Comparison of ENCODE assay signal across 8 cellular contexts in the genomic region with DNA sequence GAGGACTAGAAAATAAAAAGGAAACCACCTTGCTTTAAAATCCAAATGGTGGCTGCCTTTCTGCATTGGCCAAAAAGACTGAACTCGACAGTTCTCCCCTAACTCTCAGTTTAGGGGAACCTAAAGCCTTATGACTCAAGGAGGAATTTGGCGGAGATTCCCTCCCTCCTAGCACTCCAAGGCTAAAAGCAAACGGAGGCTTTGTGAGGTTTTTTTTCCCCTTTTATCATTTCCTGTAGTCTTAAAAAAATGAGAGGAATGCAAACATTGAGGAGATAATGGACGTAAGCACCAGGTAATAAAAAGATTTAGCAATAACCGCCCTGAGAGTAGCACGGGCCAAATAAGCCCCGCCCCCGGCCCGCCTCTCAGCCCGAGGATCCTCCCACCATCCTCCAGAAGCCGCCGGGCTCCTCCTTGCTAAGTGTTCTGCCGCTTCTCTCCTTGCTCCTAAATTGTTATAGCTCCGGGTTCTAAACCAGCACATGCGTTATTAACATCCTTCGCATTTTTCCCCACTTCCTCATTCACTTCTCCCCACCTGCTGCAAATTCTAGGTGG. TPM values are rescaled to one million over a fixed set of nuclear protein-coding genes. Genes with fewer than 3 reads are reported as not detected.
DNase-seq lines count a peak whose midpoint lies in the region; ATAC-seq and TF ChIP-seq lines count a peak whose summit lies in the region.

No MANE protein-coding gene starts in this region.

- H3K4me3 ChIP-seq in SK-N-MC (peak overlapping the region; percentile 63), heart left ventricle (peak overlapping the region in 6 of 12 donors; percentile 9 to 41 (median 18)), aorta (ENCODE audit: low read length in 2 of 2) (no peak overlapping the region)

- no peak for TF ChIP-seq CTCF in heart left ventricle (IDR thresholded peaks at IDR 0.05)

- peak overlapping the region; percentile 37 for H3K9ac ChIP-seq in SK-N-MC (ENCODE audit: insufficient read length)

- H3K27ac ChIP-seq in SK-N-MC, result peak overlapping the region; percentile 95
- H3K27ac ChIP-seq in heart left ventricle, result peak overlapping the region in 2 of 12 donors; percentile 7 to 45
- H3K27ac ChIP-seq in aorta (ENCODE audit: low read depth in 1 of 2, low read length in 2 of 2), result no peak overlapping the region

- no peaks in the 10 kb centered on the region for H3K9me3 Mint-ChIP-seq in activated naive CD8-positive, alpha-beta T cell (ENCODE audit: low read depth)

- no peaks in the 10 kb centered on the region for H3K9me3 ChIP-seq in SK-N-MC (ENCODE audit: low read depth, low read length)
- H3K9me3 ChIP-seq in heart left ventricle, result no peaks in the 10 kb centered on the region
- no peaks in the 10 kb centered on the region for H3K9me3 ChIP-seq in aorta (ENCODE audit: control insufficient read depth, low read length)

- H3K36me3 ChIP-seq in SK-N-MC (ENCODE audit: insufficient read depth, low read length) (no peaks in the 10 kb centered on the region), heart left ventricle (no peaks in the 10 kb centered on the region), aorta (ENCODE audit: control insufficient read depth in 1 of 2, insufficient read depth in 2 of 2, low read length in 1 of 2) (no peaks in the 10 kb centered on the region)

- intact Hi-C loops in heart left ventricle (cut with DNase I), result loop anchor here in 2 of 10 donors (10.0 kb wide), 2 partner anchors 57 to 197 kb away; partner anchors contain the start of genes USB1 (in 1 of the 2) and ZNF319 (in 1 of the 2)
- intact Hi-C loops in aorta (cut with DNase I), result no loop called here

- H3K36me3 Mint-ChIP-seq in activated naive CD8-positive, alpha-beta T cell, result no peaks in the 10 kb centered on the region

- H3K27me3 ChIP-seq in heart left ventricle (no peaks in the 10 kb centered on the region), aorta (ENCODE audit: control insufficient read depth in 1 of 2, insufficient read depth in 2 of 2, low read length in 1 of 2) (no peaks in the 10 kb centered on the region)

- ATAC-seq in heart left ventricle (peak; percentile 29 to 63 (median 58)), aorta (ENCODE audit: low FRiP score) (peak; percentile 83)

- H3K4me1 ChIP-seq in heart left ventricle, result peaks cover 10 to 58% (median 41%) of the 10 kb centered on the region in 12 donors
- H3K4me1 ChIP-seq in aorta (ENCODE audit: control insufficient read depth in 1 of 2, insufficient read depth in 2 of 2, low read length in 2 of 2), result no peaks in the 10 kb centered on the region

- H3K27me3 Mint-ChIP-seq in activated naive CD8-positive, alpha-beta T cell, result peaks cover 11% of the 10 kb centered on the region

- H3K27ac Mint-ChIP-seq in activated naive CD8-positive, alpha-beta T cell, result no peak overlapping the region

- peak overlapping the region; percentile 64 for H3K4me3 Mint-ChIP-seq in activated naive CD8-positive, alpha-beta T cell

- DNase-seq in CD1c-positive myeloid dendritic cell (ENCODE audit: extremely low spot score) (peak; percentile 78), HK-2 (ENCODE audit: unreplicated experiment) (peak; percentile 91), SK-N-MC (ENCODE audit: low read depth, low spot score) (peak; percentile 75), heart left ventricle (peak; percentile 78 to 86 (median 79)), renal cortical epithelial cell (ENCODE audit: low read depth) (peak; percentile 97), aorta (peak; percentile 86 to 91), cerebellar nuclear complex (lab: John Stamatoyannopoulos, UW) (no peak)

- 10 to 15% (median 13%) methylated on average over 16 of the region's 16 CpGs for WGBS in heart left ventricle, 4 donors
- 5% methylated on average over 16 of the region's 16 CpGs for WGBS in aorta, 2 donors

- H3K4me1 Mint-ChIP-seq in activated naive CD8-positive, alpha-beta T cell (ENCODE audit: low read depth), result peaks cover 22% of the 10 kb centered on the region

- TF ChIP-seq POLR2A in heart left ventricle (IDR thresholded peaks at IDR 0.05), result peak in 1 of 2 donors; percentile 27

RNA-seq across cellular contexts. Expression of gene KIFC3, which starts 5.8 kb away (rescaled TPM):
- total RNA-seq in heart left ventricle (100 to 1,000 TPM in 1 of 9 donors, 10 to 100 TPM in 8; 46.1 to 105 (median 66.8) TPM), renal cortical epithelial cell (160 and 445 TPM in 2 replicates), aorta (10 to 100 TPM; 69.7 to 80.1 TPM)
- polyA plus RNA-seq in heart left ventricle (10 to 100 TPM; 61.1 to 64.4 TPM), aorta (10 to 100 TPM; 27.4 to 61.1 TPM)

Comparison
In these comparisons a context has a peak if more than half of its experiments do, and no peak if none do; other contexts are left out.
1. DNase-seq: peak in CD1c-positive myeloid dendritic cell (single experiment), HK-2 (single experiment), SK-N-MC (single experiment), heart left ventricle (5 of 5), renal cortical epithelial cell (single experiment) and aorta (2 of 2); none in cerebellar nuclear complex (0 of 2).